32 cellular contexts compared by ENCODE assay signal in genomic region chr9:95344735-95345134, GRCh38.
"Had no signal": no experiment of that assay in that cellular context is flagged by ENCODE, and none has a peak within 500 bp of the region (broad histone marks: within the 10 kb centered on the region; RNA-seq: fewer than 3 reads in every experiment).

No MANE protein-coding gene starts in this region.

- H3K27ac ChIP-seq: left ventricle myocardium inferior, neural progenitor cell, pancreas, prostate gland, skin epidermis, stomach, testis, thyroid gland, transverse colon, upper lobe of left lung, vagina had no signal

- H3K4me3 ChIP-seq: left ventricle myocardium inferior, lung, neural progenitor cell, pancreas, prostate gland, skin epidermis, stomach, testis, thyroid gland, transverse colon, upper lobe of left lung, vagina had no signal

- H2AFZ ChIP-seq: neural progenitor cell had no signal

- H3K4me1 Mint-ChIP-seq: immature natural killer cell had no signal

- H3K4me3 Mint-ChIP-seq: immature natural killer cell; mesothelial cell of epicardium; naive B cell; natural killer cell; nephron progenitor cell; neural progenitor cell; stimulated activated naive B cell treated with anti-CD40 and anti-IgM and Interleukin-4, amounts not matched to agents 10 μg/mL and 1 μg/mL and 100 μg/mL, for 72 hours had no signal

- H3K4me1 ChIP-seq: prostate gland had no signal

- DNase-seq: hypothalamus; immature natural killer cell; kidney; left colon; left ventricle myocardium inferior; mesendoderm; naive B cell; natural killer cell; nephron progenitor cell; pancreas; posterior cingulate gyrus; retina; right cardiac atrium; stimulated activated CD4-positive, alpha-beta T cell treated with anti-CD3 and anti-CD28 coated beads, Interleukin-12 subunit alpha, Interleukin-12 subunit beta, amount 100 ng/mL, for 4 hours; stimulated activated CD4-positive, alpha-beta T cell treated with anti-CD3 and anti-CD28 coated beads, Interleukin-15, amount 100 ng/mL, for 24 hours; stimulated activated CD4-positive, alpha-beta T cell treated with anti-CD3 and anti-CD28 coated beads, Interleukin-2, amount 100 ng/mL, for 24 hours; stimulated activated CD4-positive, alpha-beta T cell treated with anti-CD3 and anti-CD28 coated beads, Interleukin-4, amount 100 ng/mL, for 1 hour; stimulated activated naive B cell treated with anti-CD40 and anti-IgM and Interleukin-4, amounts not matched to agents 10 μg/mL and 1 μg/mL and 100 μg/mL, for 72 hours; stimulated activated naive CD8-positive, alpha-beta T cell treated with anti-CD3 and anti-CD28 coated beads, Interleukin-15, Interleukin-2, amounts not matched to agents 100 U/mL and 50 U/mL, for 24 hours; stomach; testis; thyroid gland; transverse colon; upper lobe of left lung had no signal

- H3K4me2 ChIP-seq: neural progenitor cell had no signal

- H3K27ac Mint-ChIP-seq: immature natural killer cell; mesothelial cell of epicardium; natural killer cell; nephron progenitor cell; neural progenitor cell; stimulated activated naive B cell treated with anti-CD40 and anti-IgM and Interleukin-4, amounts not matched to agents 10 μg/mL and 1 μg/mL and 100 μg/mL, for 72 hours had no signal

- H3K27me3 ChIP-seq: pancreas, testis, thyroid gland, vagina had no signal

- ATAC-seq: left colon; natural killer cell; pancreas; right cardiac atrium; sciatic nerve; stimulated activated naive B cell treated with anti-CD40 and anti-IgM and Interleukin-4, amounts not matched to agents 10 μg/mL and 1 μg/mL and 100 μg/mL, for 72 hours; stimulated activated naive CD8-positive, alpha-beta T cell treated with anti-CD3 and anti-CD28 coated beads, Interleukin-15, Interleukin-2, amounts not matched to agents 100 U/mL and 50 U/mL, for 24 hours had no signal

- FAIRE-seq: islet of Langerhans, kidney, pancreas had no signal

- H3K36me3 Mint-ChIP-seq: immature natural killer cell; naive B cell; natural killer cell; neural progenitor cell; stimulated activated naive B cell treated with anti-CD40 and anti-IgM and Interleukin-4, amounts not matched to agents 10 μg/mL and 1 μg/mL and 100 μg/mL, for 72 hours had no signal

- H3K36me3 ChIP-seq: left ventricle myocardium inferior, neural progenitor cell, pancreas, prostate gland, stomach, thyroid gland, transverse colon, upper lobe of left lung, vagina had no signal

- H3K9ac ChIP-seq: neural progenitor cell had no signal

- H3K9me3 ChIP-seq: left ventricle myocardium inferior, pancreas, prostate gland, stomach, testis, thyroid gland, transverse colon, upper lobe of left lung, vagina had no signal

- H3K9me3 Mint-ChIP-seq: immature natural killer cell; naive B cell; natural killer cell; stimulated activated naive B cell treated with anti-CD40 and anti-IgM and Interleukin-4, amounts not matched to agents 10 μg/mL and 1 μg/mL and 100 μg/mL, for 72 hours had no signal
